23 cellular contexts compared by ENCODE assay signal in genomic region chr10:36057731-36058130, GRCh38.
"Had no signal": no experiment of that assay in that cellular context is flagged by ENCODE, and none has a peak within 500 bp of the region (broad histone marks: within the 10 kb centered on the region; RNA-seq: fewer than 3 reads in every experiment).

No MANE protein-coding gene starts in this region.

- H2AFZ ChIP-seq: hepatocyte had no signal

- H3K36me3 Mint-ChIP-seq: naive B cell had no signal

- H3K27me3 ChIP-seq: esophagus muscularis mucosa, gastroesophageal sphincter, heart left ventricle, hepatocyte had no signal

- H3K27ac ChIP-seq: coronary artery, dorsolateral prefrontal cortex, esophagus muscularis mucosa, foreskin keratinocyte, gastroesophageal sphincter, heart left ventricle, hepatocyte, left ventricle myocardium inferior, lower lobe of right lung had no signal

- H3K4me1 Mint-ChIP-seq: immature natural killer cell, mesothelial cell of epicardium, naive B cell had no signal

- H3K27ac Mint-ChIP-seq: immature natural killer cell, mesothelial cell of epicardium, naive B cell had no signal

- H3K36me3 ChIP-seq: esophagus muscularis mucosa, gastroesophageal sphincter, heart left ventricle, left ventricle myocardium inferior, lower lobe of right lung had no signal

- H3K4me3 ChIP-seq: coronary artery, dorsolateral prefrontal cortex, esophagus muscularis mucosa, gastroesophageal sphincter, heart left ventricle, hepatocyte, left ventricle myocardium inferior, lower lobe of right lung, mucosa of descending colon had no signal

- H3K4me2 ChIP-seq: hepatocyte had no signal

- H3K4me3 Mint-ChIP-seq: immature natural killer cell, mesothelial cell of epicardium, naive B cell had no signal

- ATAC-seq: foreskin keratinocyte, gastroesophageal sphincter, heart left ventricle, left colon, left lobe of liver, lower lobe of right lung, mucosa of descending colon had no signal

- H3K9me3 ChIP-seq: esophagus muscularis mucosa, gastroesophageal sphincter, lower lobe of right lung, mucosa of descending colon had no signal

- DNase-seq: dermis blood vessel endothelial cell; dorsolateral prefrontal cortex; effector CD4-positive, alpha-beta T cell; effector memory CD4-positive, alpha-beta T cell; foreskin keratinocyte; heart left ventricle; hypothalamus; immature natural killer cell; islet precursor cell; kidney; kidney glomerular epithelial cell; left colon; left ventricle myocardium inferior; lower lobe of right lung; mesenchymal stem cell; mucosa of descending colon; naive B cell had no signal

- H3K4me1 ChIP-seq: esophagus muscularis mucosa, foreskin keratinocyte, gastroesophageal sphincter, heart left ventricle, left ventricle myocardium inferior, lower lobe of right lung had no signal
